33 cellular contexts compared by ENCODE assay signal in genomic region chrX:35025820-35026219, GRCh38.
"Had no signal": no experiment of that assay in that cellular context is flagged by ENCODE, and none has a peak within 500 bp of the region (broad histone marks: within the 10 kb centered on the region; RNA-seq: fewer than 3 reads in every experiment).

No MANE protein-coding gene starts in this region.

- FAIRE-seq: TTC549 had no signal

- DNase-seq: activated B cell treated with CpG ODN at 0.5 μM for 24 hours; activated CD4-positive, alpha-beta memory T cell treated with anti-CD3 and anti-CD28 coated beads for 36 hours; activated CD4-positive, alpha-beta T cell treated with anti-CD3 and anti-CD28 coated beads for 4 hours; activated CD4-positive, alpha-beta T cell treated with anti-CD3 and anti-CD28 coated beads, Interleukin-2, amount 10 ng/mL, durations not matched to agents 24 days and 14 days; activated CD4-positive, alpha-beta T cell treated with anti-CD3 and anti-CD28 coated beads, Interleukin-2, amount 50 U/mL, for 1 hour; activated CD4-positive, alpha-beta T cell treated with anti-CD3 and anti-CD28 coated beads, Interleukin-2, amount 50 U/mL, for 4 hours; activated CD4-positive, CD25-positive, alpha-beta regulatory T cell treated with anti-CD3 and anti-CD28 coated beads, Interleukin-2, amount 50 U/mL, for 72 hours; activated CD8-positive, alpha-beta memory T cell treated with anti-CD3 and anti-CD28 coated beads, Interleukin-2, amount 50 U/mL, for 4 hours; activated CD8-positive, alpha-beta T cell treated with anti-CD3 and anti-CD28 coated beads for 36 hours; activated effector memory CD4-positive, alpha-beta T cell treated with anti-CD3 and anti-CD28 coated beads, Interleukin-2, amount 50 U/mL, for 16 hours; activated gamma-delta T cell treated with Interleukin-2 at 50 U/mL for 16 hours; activated naive CD4-positive, alpha-beta T cell; activated naive CD4-positive, alpha-beta T cell treated with anti-CD3 and anti-CD28 coated beads for 36 hours; activated naive CD4-positive, alpha-beta T cell treated with anti-CD3 and anti-CD28 coated beads, Interleukin-2, amount 50 U/mL, for 16 hours; activated naive CD8-positive, alpha-beta T cell treated with anti-CD3 and anti-CD28 coated beads for 36 hours; activated T-cell treated with anti-CD3 and anti-CD28 coated beads for 4 hours; activated T-cell treated with anti-CD3 and anti-CD28 coated beads, Interleukin-2, amount 50 U/mL, for 1 hour; activated T-cell treated with anti-CD3 and anti-CD28 coated beads, Interleukin-2, amount 50 U/mL, for 4 hours; activated T-cell treated with anti-CD3 and anti-CD28 coated beads, Interleukin-2, amount 50 U/mL, for 72 hours; adrenal gland; amniotic stem cell; aorta; body of pancreas; brain microvascular endothelial cell; caudate nucleus; cerebellar nuclear complex; T-helper 1 cell; T-helper 2 cell; T-helper 9 cell had no signal

- H3K4me1 ChIP-seq: adrenal gland, body of pancreas, breast epithelium had no signal

- H3K4me3 ChIP-seq: adrenal gland, body of pancreas, breast epithelium, cardiac muscle cell had no signal

- H3K36me3 ChIP-seq: adrenal gland, brain microvascular endothelial cell, breast epithelium, cardiac muscle cell had no signal

- H3K27ac ChIP-seq: adrenal gland, body of pancreas, brain microvascular endothelial cell, breast epithelium, cardiac muscle cell, VCaP had no signal

- H3K27me3 ChIP-seq: adrenal gland, body of pancreas, brain microvascular endothelial cell, cardiac muscle cell had no signal

- H3K9me3 ChIP-seq: adrenal gland, body of pancreas, breast epithelium had no signal
